Comparison of ENCODE assay signal across 8 cellular contexts in the genomic region with DNA sequence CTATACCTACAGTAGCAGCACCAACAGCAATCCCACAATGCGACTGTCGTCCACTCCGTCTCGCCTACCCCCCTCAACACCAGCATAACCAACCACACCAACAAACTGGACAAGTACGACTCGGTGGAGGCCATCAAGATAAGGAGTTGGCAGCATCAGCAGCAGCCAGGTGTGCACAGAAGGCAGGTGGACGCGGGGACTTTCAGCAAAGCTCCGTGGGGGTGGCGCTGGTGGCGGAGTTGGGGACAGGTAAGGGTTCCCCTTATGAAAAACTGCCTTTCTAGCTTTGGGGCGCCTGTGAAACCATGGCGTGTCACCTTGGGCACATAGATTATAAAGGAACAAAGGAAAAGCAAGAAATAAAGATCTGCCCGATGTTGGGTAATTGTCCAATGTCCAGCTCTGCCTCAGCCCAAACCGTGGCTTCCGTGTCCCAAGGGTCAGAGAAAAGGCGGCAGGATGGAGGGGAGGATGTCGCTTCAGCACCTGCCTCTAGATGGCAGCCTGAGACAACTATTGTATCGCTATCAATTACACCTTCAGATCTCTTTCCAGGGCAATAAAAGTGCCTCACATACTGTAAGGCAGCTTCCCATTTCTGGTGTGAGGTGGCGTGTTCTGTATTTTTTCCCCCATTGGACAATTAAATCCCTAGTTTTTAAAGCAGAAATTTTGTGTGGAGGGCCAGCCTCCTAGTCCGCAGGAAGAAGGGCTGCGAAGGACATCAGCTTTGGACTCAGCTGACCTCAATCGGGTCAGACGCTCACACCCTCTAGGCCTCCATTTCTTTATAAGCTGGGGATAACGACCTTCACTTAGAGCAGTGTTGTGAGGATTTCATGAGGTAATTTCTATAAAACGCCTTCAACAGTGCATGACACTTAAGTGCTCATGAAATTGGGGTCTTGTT. TPM values are rescaled to one million over a fixed set of nuclear protein-coding genes. Genes with fewer than 3 reads are reported as not detected.
DNase-seq lines count a peak whose midpoint lies in the region; ATAC-seq and TF ChIP-seq lines count a peak whose summit lies in the region.

No MANE protein-coding gene starts in this region.

- TF ChIP-seq CTCF in gastroesophageal sphincter (IDR thresholded peaks at IDR 0.05), result peak in 3 of 4 experiments; percentile 30 to 59 (median 45)

- WGBS in gastroesophageal sphincter (ENCODE audit: low coverage in 1 of 2), 2 donors, result 26 to 50% methylated on average over 14 to 18 of the region's 26 CpGs
- no CpG with 5 or more reads among the region's 26 CpGs for WGBS in trophoblast cell (ENCODE audit: extremely low coverage, insufficient coverage, insufficient read length)

- no peak overlapping the region for H3K23ac ChIP-seq in trophoblast cell (ENCODE audit: low read length)

- no peak overlapping the region for H2BK5ac ChIP-seq in trophoblast cell (ENCODE audit: low read depth, low read length, poor library complexity)

- H3K79me2 ChIP-seq in trophoblast cell (ENCODE audit: control insufficient read depth, insufficient read depth, low read length, poor library complexity), result no peaks in the 10 kb centered on the region

- H3K27me3 ChIP-seq in gastroesophageal sphincter (peaks cover 24% of the 10 kb centered on the region), trophoblast cell (ENCODE audit: insufficient read depth, low read length) (no peaks in the 10 kb centered on the region)

- peaks cover 0 to 7% (median 0%) of the 10 kb centered on the region in 3 donors for H3K9me3 ChIP-seq in gastroesophageal sphincter
- H3K9me3 ChIP-seq in trophoblast cell (ENCODE audit: insufficient read depth, low read depth, low read length), result peaks cover 6% of the 10 kb centered on the region

- no peak overlapping the region for H3K4me2 ChIP-seq in trophoblast cell (ENCODE audit: low read length)

- no peak overlapping the region for H3K9ac ChIP-seq in trophoblast cell (ENCODE audit: low read length)

- H2BK12ac ChIP-seq in trophoblast cell (ENCODE audit: low read length), result no peak overlapping the region

- no peak overlapping the region for H4K8ac ChIP-seq in trophoblast cell (ENCODE audit: low read depth, low read length)

- no peak overlapping the region for H3K18ac ChIP-seq in trophoblast cell (ENCODE audit: low read length)

- TF ChIP-seq EP300 in gastroesophageal sphincter (IDR thresholded peaks at IDR 0.05), result no peak

- H3K27ac ChIP-seq in gastroesophageal sphincter (no peak overlapping the region), trophoblast cell (ENCODE audit: low read depth, low read length) (no peak overlapping the region)

- no peak overlapping the region for H3K4me3 ChIP-seq in gastroesophageal sphincter
- H3K4me3 ChIP-seq in trophoblast cell (ENCODE audit: low read depth, low read length), result no peak overlapping the region

- H2BK120ac ChIP-seq in trophoblast cell (ENCODE audit: insufficient read depth, low read length, poor library complexity), result no peak overlapping the region

- no peak overlapping the region for H3K4ac ChIP-seq in trophoblast cell (ENCODE audit: low read depth, low read length)

- DNase-seq in DMS53 treated with DMSO at 0.1 percent for 48 hours (lab: John Stamatoyannopoulos, UW; ENCODE audit: unreplicated experiment), result peak; percentile 66
- DNase-seq in HS-27A (ENCODE audit: low read depth), result peak; percentile 26
- DNase-seq in NCI-H748 (lab: John Stamatoyannopoulos, UW; ENCODE audit: unreplicated experiment), result peak; percentile 93
- peak; percentile 50 to 52 for DNase-seq in activated T-cell treated with anti-CD3 and anti-CD28 coated beads, Interleukin-2, amount 50 U/mL, for 48 hours
- peak; percentile 32 to 70 for DNase-seq in trophoblast cell
- no peak for DNase-seq in effector CD8-positive, alpha-beta T cell (lab: John Stamatoyannopoulos, UW)

- no peaks in the 10 kb centered on the region for H3K79me1 ChIP-seq in trophoblast cell (ENCODE audit: low read length)

- H3K4me1 ChIP-seq in gastroesophageal sphincter (no peaks in the 10 kb centered on the region), trophoblast cell (ENCODE audit: control insufficient read depth in 1 of 2, insufficient read depth in 2 of 2, low read length in 2 of 2) (no peaks in the 10 kb centered on the region)

- H3K36me3 ChIP-seq in gastroesophageal sphincter, result no peaks in the 10 kb centered on the region
- no peaks in the 10 kb centered on the region for H3K36me3 ChIP-seq in trophoblast cell (ENCODE audit: control insufficient read depth in 1 of 2, insufficient read depth in 2 of 2, low read length in 2 of 2)

- H4K12ac ChIP-seq in trophoblast cell (ENCODE audit: low read depth, low read length), result no peak overlapping the region

- no peak overlapping the region for H4K91ac ChIP-seq in trophoblast cell (ENCODE audit: low read depth, low read length)

- H3K14ac ChIP-seq in trophoblast cell (ENCODE audit: low read length), result no peak overlapping the region

- TF ChIP-seq POLR2A in gastroesophageal sphincter (IDR thresholded peaks at IDR 0.05), result no peak

- ATAC-seq in GM21367 (IDR thresholded peaks at IDR 0.05; ENCODE audit: unreplicated experiment) (peak; percentile 87), gastroesophageal sphincter (no peak)

- no peak overlapping the region for H2AK5ac ChIP-seq in trophoblast cell (ENCODE audit: low read length)

- no peak overlapping the region for H2AFZ ChIP-seq in trophoblast cell (ENCODE audit: insufficient read depth, low read length, poor library complexity)

RNA-seq across cellular contexts. Expression of a gene that starts 58.8 kb away (rescaled TPM):
- total RNA-seq in gastroesophageal sphincter, result 10 to 100 TPM; 29.3 to 44.0 (median 35.5) TPM
- polyA plus RNA-seq in trophoblast cell (2013), result 26.2 and 27.7 TPM in 2 replicates

RNA-seq across cellular contexts. Expression of a gene that starts 58.9 kb away (rescaled TPM):
- 10 to 100 TPM in 2 of 4 donors, 1 to 10 TPM in 2; 4.6 to 14.4 (median 10.1) TPM for total RNA-seq in gastroesophageal sphincter
- polyA plus RNA-seq in trophoblast cell (2013), result 4.1 and 4.2 TPM in 2 replicates
